In the genomic region with DNA sequence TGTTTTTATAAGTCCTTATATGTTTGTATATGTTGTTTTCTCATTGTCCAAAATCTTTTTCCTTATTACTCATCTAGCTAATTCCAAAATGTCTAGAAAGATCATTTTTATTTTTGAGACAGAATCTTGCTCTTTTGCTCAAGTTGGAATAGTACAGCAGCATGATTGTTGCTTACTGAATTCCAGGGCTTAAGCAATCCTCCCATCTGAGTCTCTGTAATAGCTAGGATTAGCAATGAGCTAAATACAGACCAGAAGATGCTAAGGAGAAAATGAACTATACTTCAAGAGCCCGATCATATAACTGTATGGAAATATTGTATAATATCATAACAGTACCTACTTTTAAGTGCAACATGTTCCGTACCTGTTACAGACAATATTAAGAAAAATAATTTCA, we compare ENCODE assay signal across 22 cellular contexts.
DNase-seq lines count a peak whose midpoint lies in the region; FAIRE-seq and TF ChIP-seq lines count a peak whose summit lies in the region.
"Had no signal": no experiment of that assay in that cellular context is flagged by ENCODE, and none has a peak within 500 bp of the region (broad histone marks: within the 10 kb centered on the region; RNA-seq: fewer than 3 reads in every experiment).

No MANE protein-coding gene starts in this region.

- no peak overlapping the region for H3K14ac ChIP-seq in mesenchymal stem cell (ENCODE audit: low read length in 2 of 2)

- H3K27ac ChIP-seq in mesenchymal stem cell (ENCODE audit: low read length, poor library complexity, severe bottlenecking): no peak overlapping the region
- H3K27ac ChIP-seq: 22Rv1; A549; BLaER1 treated with 17β-estradiol and CSF1 and Interleukin-3, amounts not matched to agents 10 nM and 100 nM; C4-2B had no signal

- H3K9me3 Mint-ChIP-seq in activated T-helper 2 cell treated with anti-CD3 and anti-CD28 coated beads, Interferon-gamma antibody, Interleukin-2, Interleukin-4, amounts not matched to agents 10 μg/mL and 5 μg/mL and 100 μg/mL, durations not matched to agents 14 hours and 24 hours and 36 hours: peaks cover 18% of the 10 kb centered on the region
- H3K9me3 Mint-ChIP-seq: CD4-positive, alpha-beta T cell; CD8-positive, alpha-beta T cell had no signal

- H3K4me3 ChIP-seq in fibroblast of villous mesenchyme (ENCODE audit: low read depth, low read length) (no peak overlapping the region), mesenchymal stem cell (ENCODE audit: insufficient read depth in 1 of 2, low read depth in 1 of 2, low read length in 2 of 2) (no peak overlapping the region)
- H3K4me3 ChIP-seq: A549; BLaER1 treated with 17β-estradiol and CSF1 and Interleukin-3, amounts not matched to agents 10 nM and 100 nM had no signal

- H3K4me1 ChIP-seq in mesenchymal stem cell (ENCODE audit: control insufficient read depth, insufficient read depth, low read depth, low read length): no peaks in the 10 kb centered on the region
- H3K4me1 ChIP-seq: A549; BLaER1 treated with 17β-estradiol and CSF1 and Interleukin-3, amounts not matched to agents 10 nM and 100 nM; Caco-2 had no signal

- no peaks in the 10 kb centered on the region for H3K79me1 ChIP-seq in mesenchymal stem cell (replicated peaks; ENCODE audit: low read length, poor library complexity, severe bottlenecking)

- H3K4me3 Mint-ChIP-seq in activated T-helper 2 cell treated with anti-CD3 and anti-CD28 coated beads, Interferon-gamma antibody, Interleukin-2, Interleukin-4, amounts not matched to agents 10 μg/mL and 5 μg/mL and 100 μg/mL, durations not matched to agents 14 hours and 24 hours and 36 hours (ENCODE audit: low read depth): no peak overlapping the region
- H3K4me3 Mint-ChIP-seq: B cell; CD4-positive, alpha-beta T cell; CD8-positive, alpha-beta T cell had no signal

- no peak overlapping the region for H3K27ac Mint-ChIP-seq in activated T-helper 2 cell treated with anti-CD3 and anti-CD28 coated beads, Interferon-gamma antibody, Interleukin-2, Interleukin-4, amounts not matched to agents 10 μg/mL and 5 μg/mL and 100 μg/mL, durations not matched to agents 14 hours and 24 hours and 36 hours
- H3K27ac Mint-ChIP-seq: B cell; CD4-positive, alpha-beta T cell; CD8-positive, alpha-beta T cell had no signal

- intact Hi-C loops in activated T-helper 2 cell treated with anti-CD3 and anti-CD28 coated beads, Interferon-gamma antibody, Interleukin-2, Interleukin-4, amounts not matched to agents 10 μg/mL and 5 μg/mL and 100 μg/mL, durations not matched to agents 14 hours and 24 hours and 36 hours (cut with micrococcal nuclease): no loop called here

- H3K36me3 Mint-ChIP-seq in activated T-helper 2 cell treated with anti-CD3 and anti-CD28 coated beads, Interferon-gamma antibody, Interleukin-2, Interleukin-4, amounts not matched to agents 10 μg/mL and 5 μg/mL and 100 μg/mL, durations not matched to agents 14 hours and 24 hours and 36 hours (ENCODE audit: low read depth): no peaks in the 10 kb centered on the region
- H3K36me3 Mint-ChIP-seq: CD8-positive, alpha-beta T cell had no signal

- no peaks in the 10 kb centered on the region for H3K4me1 Mint-ChIP-seq in activated T-helper 2 cell treated with anti-CD3 and anti-CD28 coated beads, Interferon-gamma antibody, Interleukin-2, Interleukin-4, amounts not matched to agents 10 μg/mL and 5 μg/mL and 100 μg/mL, durations not matched to agents 14 hours and 24 hours and 36 hours (ENCODE audit: low read depth)
- H3K4me1 Mint-ChIP-seq: B cell had no signal

- H3K27me3 Mint-ChIP-seq in activated T-helper 2 cell treated with anti-CD3 and anti-CD28 coated beads, Interferon-gamma antibody, Interleukin-2, Interleukin-4, amounts not matched to agents 10 μg/mL and 5 μg/mL and 100 μg/mL, durations not matched to agents 14 hours and 24 hours and 36 hours (ENCODE audit: low read depth): no peaks in the 10 kb centered on the region
- H3K27me3 Mint-ChIP-seq: B cell; CD4-positive, alpha-beta T cell had no signal

- H4K91ac ChIP-seq in mesenchymal stem cell (ENCODE audit: low read length): no peak overlapping the region

- DNase-seq in D721Med (ENCODE audit: insufficient read length, low spot score) (no peak), amniotic epithelial cell (ENCODE audit: low read depth) (peak; percentile 53), fibroblast of villous mesenchyme (ENCODE audit: low read depth) (peak; percentile 1), mesenchymal stem cell (no peak), dermis blood vessel endothelial cell (no peak), NCI-H1694 treated with DMSO at 0.1 percent for 48 hours (lab: John Stamatoyannopoulos, UW) (no peak)
- no peak for DNase-seq in activated T-helper 2 cell treated with anti-CD3 and anti-CD28 coated beads, Interferon-gamma antibody, Interleukin-2, Interleukin-4, amounts not matched to agents 10 μg/mL and 5 μg/mL and 100 μg/mL, durations not matched to agents 14 hours and 24 hours and 36 hours (ENCODE audit: low spot score)
- DNase-seq: AML-193; Caco-2; Calu3; CD4-positive, alpha-beta T cell; CD8-positive, alpha-beta T cell; DMS79 treated with DMSO at 0.1 percent for 48 hours; GF-D8 had no signal

- no peak overlapping the region for H3K23ac ChIP-seq in mesenchymal stem cell (ENCODE audit: low read length in 2 of 2)

- no peak overlapping the region for H3K9ac ChIP-seq in mesenchymal stem cell (ENCODE audit: low read length)
- H3K9ac ChIP-seq: BLaER1 treated with 17β-estradiol and CSF1 and Interleukin-3, amounts not matched to agents 10 nM and 100 nM had no signal

- no peaks in the 10 kb centered on the region for H3K9me3 ChIP-seq in mesenchymal stem cell (ENCODE audit: control insufficient read depth, low read length)
- H3K9me3 ChIP-seq: A549; BLaER1 treated with 17β-estradiol and CSF1 and Interleukin-3, amounts not matched to agents 10 nM and 100 nM; Caco-2 had no signal

- no peaks in the 10 kb centered on the region for H3K36me3 ChIP-seq in mesenchymal stem cell (ENCODE audit: control insufficient read depth in 1 of 2, insufficient read depth in 2 of 2, low read depth in 1 of 2, low read length in 2 of 2)
- H3K36me3 ChIP-seq: BLaER1 treated with 17β-estradiol and CSF1 and Interleukin-3, amounts not matched to agents 10 nM and 100 nM had no signal

- no peak overlapping the region for H3K18ac ChIP-seq in mesenchymal stem cell (ENCODE audit: low read depth in 1 of 2, low read length in 2 of 2)

- TF ChIP-seq CTCF in D721Med (IDR thresholded peaks at IDR 0.05; ENCODE audit: insufficient read depth, missing control alignments) (no peak), fibroblast of villous mesenchyme (IDR thresholded peaks at IDR 0.05; ENCODE audit: insufficient read depth, low read depth, low read length) (no peak)

- no peak overlapping the region for H2BK12ac ChIP-seq in mesenchymal stem cell (ENCODE audit: low read length in 2 of 2)

- no peak overlapping the region for H3K4ac ChIP-seq in mesenchymal stem cell (ENCODE audit: low read depth in 1 of 2, low read length in 2 of 2)

- no peak overlapping the region for H2AFZ ChIP-seq in mesenchymal stem cell (ENCODE audit: low read depth, low read length)

- H2AK5ac ChIP-seq in mesenchymal stem cell (ENCODE audit: low read length, severe bottlenecking): no peak overlapping the region

- FAIRE-seq in D721Med (lab: Jason Lieb, UNC): peak; percentile 25
- FAIRE-seq: A549, G401.6, GM12891, GM19239 had no signal

- no peak overlapping the region for H2BK120ac ChIP-seq in mesenchymal stem cell (ENCODE audit: low read depth, low read length)

- no peak overlapping the region for H3K4me2 ChIP-seq in mesenchymal stem cell (ENCODE audit: low read length, poor library complexity, severe bottlenecking)
- H3K4me2 ChIP-seq: A549; BLaER1 treated with 17β-estradiol and CSF1 and Interleukin-3, amounts not matched to agents 10 nM and 100 nM had no signal

- H3K27me3 ChIP-seq in mesenchymal stem cell (ENCODE audit: control insufficient read depth in 1 of 2, insufficient read depth in 1 of 2, low read length in 2 of 2): no peaks in the 10 kb centered on the region
- H3K27me3 ChIP-seq: BLaER1 treated with 17β-estradiol and CSF1 and Interleukin-3, amounts not matched to agents 10 nM and 100 nM had no signal

- H2BK5ac ChIP-seq in mesenchymal stem cell (ENCODE audit: low read depth, low read length, poor library complexity, severe bottlenecking): peak overlapping the region; percentile 19

- H4K8ac ChIP-seq in mesenchymal stem cell (ENCODE audit: low read length): no peak overlapping the region

- no peak overlapping the region for H2BK15ac ChIP-seq in mesenchymal stem cell (ENCODE audit: low read depth, poor library complexity, severe bottlenecking)

- no CpG with 5 or more reads among the region's 2 CpGs for WGBS in mesenchymal stem cell

Comparison
In these comparisons a context has a peak if more than half of its experiments do, and no peak if none do; other contexts are left out.
1. DNase-seq: peak in amniotic epithelial cell (single experiment) and fibroblast of villous mesenchyme (single experiment); none in D721Med (single experiment), mesenchymal stem cell (single experiment), activated T-helper 2 cell treated with anti-CD3 and anti-CD28 coated beads, Interferon-gamma antibody, Interleukin-2, Interleukin-4, amounts not matched to agents 10 μg/mL and 5 μg/mL and 100 μg/mL, durations not matched to agents 14 hours and 24 hours and 36 hours (single experiment), dermis blood vessel endothelial cell (single experiment) and NCI-H1694 treated with DMSO at 0.1 percent for 48 hours (single experiment).